Comparison of ENCODE assay signal across 21 cellular contexts in the genomic region with DNA sequence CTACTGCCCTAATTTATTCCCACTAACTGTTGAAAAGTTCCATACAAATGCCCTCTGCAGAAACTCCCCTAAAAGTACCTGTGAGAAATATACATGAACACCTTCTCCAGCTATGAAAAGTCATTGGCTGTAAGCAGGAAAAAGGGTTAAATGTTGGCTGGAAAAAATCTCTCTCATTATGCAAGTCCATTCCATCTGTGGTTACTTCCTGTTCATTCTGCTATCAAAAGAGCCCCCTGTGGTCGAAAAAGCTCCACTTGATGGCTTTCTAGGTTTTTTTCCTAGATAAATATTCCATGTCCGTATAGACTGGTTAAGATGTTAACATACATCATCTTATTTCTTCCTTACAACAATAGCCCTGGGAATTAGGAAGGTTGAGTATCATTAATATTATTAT. TPM values are rescaled to one million over a fixed set of nuclear protein-coding genes. Genes with fewer than 3 reads are reported as not detected.
A peak's percentile ranks its signal among the peaks of the same experiment; 100 is the strongest.
DNase-seq lines count a peak whose midpoint lies in the region; ATAC-seq, FAIRE-seq and TF ChIP-seq lines count a peak whose summit lies in the region.
"Had no signal": no experiment of that assay in that cellular context is flagged by ENCODE, and none has a peak within 500 bp of the region (broad histone marks: within the 10 kb centered on the region; RNA-seq: fewer than 3 reads in every experiment).

No MANE protein-coding gene starts in this region.

- intact Hi-C loops in HepG2 (cut with micrococcal nuclease; ENCODE audit: unreplicated experiment): no loop called here
- intact Hi-C loops in right lobe of liver (cut with DNase I): no loop called here

- TF ChIP-seq RAD21 in HepG2 (CRISPR knock-in tag; IDR thresholded peaks at IDR 0.05): no peak

- peaks cover 0 to 11% of the 10 kb centered on the region in 2 donors for H3K36me3 Mint-ChIP-seq in naive B cell
- H3K36me3 Mint-ChIP-seq in WTC11: no peaks in the 10 kb centered on the region; the same call in 1 of the 2 replicates

- peaks cover 0 to 9% (median 2%) of the 10 kb centered on the region in 7 donors for H3K9me3 Mint-ChIP-seq in naive B cell
- peaks cover 28% of the 10 kb centered on the region for H3K9me3 Mint-ChIP-seq in WTC11

- no peak overlapping the region for H3K4me3 ChIP-seq in HepG2 (replicated peaks in 1 of 3; ENCODE audit: insufficient read depth in 1 of 3, low read depth in 2 of 3, low read length in 3 of 3)
- no peak overlapping the region for H3K4me3 ChIP-seq in right lobe of liver
- no peak overlapping the region for H3K4me3 ChIP-seq in Loucy (ENCODE audit: low read length, poor library complexity, severe bottlenecking)

- 6% methylated on average over 2 of the region's 2 CpGs for WGBS in HepG2 (ENCODE audit: low lambda C conversion rate)
- WGBS in right lobe of liver (ENCODE audit: insufficient coverage, low coverage, low lambda C conversion rate, missing lambda C conversion rate): 38% methylated on average over 2 of the region's 2 CpGs

- no peaks in the 10 kb centered on the region for H3F3A ChIP-seq in Loucy (ENCODE audit: low read depth)

- H3K9me3 ChIP-seq in HepG2 (ENCODE audit: low read length): no peaks in the 10 kb centered on the region
- no peaks in the 10 kb centered on the region for H3K9me3 ChIP-seq in right lobe of liver
- 0 out of 2 replicates have a peak, but pooled peaks cover 3% of the 10 kb centered on the region for H3K9me3 ChIP-seq in Loucy (ENCODE audit: insufficient read depth, low read depth, low read length)

- H3K27me3 ChIP-seq in HepG2 (ENCODE audit: control insufficient read depth in 1 of 2, insufficient read depth in 2 of 2, low read length in 2 of 2): no peaks in the 10 kb centered on the region; a peak in 1 of 5 replicates
- H3K27me3 ChIP-seq in right lobe of liver: no peaks in the 10 kb centered on the region
- H3K27me3 ChIP-seq in Loucy (ENCODE audit: insufficient read depth, low read length, poor library complexity, severe bottlenecking): no peaks in the 10 kb centered on the region

- CTCF ChIA-PET in HepG2 (lab: Yijun Ruan, JAX; ENCODE audit: low intra/inter-chr PET ratio, low total read pairs) (no interaction called here), WTC11 (lab: Charles Lee) (no interaction called here)

- peaks cover 23% of the 10 kb centered on the region for H3K4me1 ChIP-seq in HepG2 (ENCODE audit: insufficient read depth, low read length)
- H3K4me1 ChIP-seq in right lobe of liver: no peaks in the 10 kb centered on the region
- H3K4me1 ChIP-seq in Loucy (ENCODE audit: insufficient read depth, low read length, poor library complexity, severe bottlenecking): no peaks in the 10 kb centered on the region

- TF ChIP-seq EP300 in HepG2 (IDR thresholded peaks at IDR 0.05; ENCODE audit: low read depth in 2 of 2, low read length in 2 of 2): no peak
- TF ChIP-seq EP300 in HepG2 (CRISPR knock-in tag; IDR thresholded peaks at IDR 0.05; ENCODE audit: borderline replicate concordance): no peak

- TF ChIP-seq CTCF in HepG2 (CRISPR knock-in tag; IDR thresholded peaks at IDR 0.05) (no peak), right lobe of liver (IDR thresholded peaks at IDR 0.05) (no peak), Loucy (conservative IDR thresholded peaks at IDR 0.05; ENCODE audit: low read length) (peak; percentile 13; the same call in 1 of the 2 replicates), WTC11 (IDR thresholded peaks at IDR 0.05) (no peak)

- H3K36me3 ChIP-seq in HepG2 (replicated peaks in 1 of 2; ENCODE audit: control insufficient read depth in 1 of 2, insufficient read depth in 2 of 2, low read length in 2 of 2) (no peaks in the 10 kb centered on the region), right lobe of liver (no peaks in the 10 kb centered on the region), Loucy (ENCODE audit: insufficient read depth, low read length) (no peaks in the 10 kb centered on the region)

- no peaks in the 10 kb centered on the region for H4K20me1 ChIP-seq in HepG2 (ENCODE audit: insufficient read depth, low read length)
- H4K20me1 ChIP-seq in Loucy (ENCODE audit: insufficient read depth, low read length, poor library complexity, severe bottlenecking): no peaks in the 10 kb centered on the region

- H3K27ac Mint-ChIP-seq in naive B cell (peak overlapping the region in 5 of 6 donors; percentile 39 to 86 (median 78)), WTC11 (no peak overlapping the region)
- H3K27ac Mint-ChIP-seq: H9 had no signal

- H3K4me3 Mint-ChIP-seq in naive B cell (peak overlapping the region in 4 of 8 donors; percentile 22 to 70 (median 37)), WTC11 (no peak overlapping the region)
- H3K4me3 Mint-ChIP-seq: H9 had no signal

- FAIRE-seq in HepG2 (lab: Jason Lieb, UNC) (no peak), HTR-8/SVneo (lab: Jason Lieb, UNC) (no peak)
- FAIRE-seq: D721Med, RCC 7860 had no signal

- no peak for TF ChIP-seq POLR2A in HepG2 (IDR thresholded peaks at IDR 0.05; ENCODE audit: insufficient read depth in 1 of 2, low read depth in 2 of 2, low read length in 2 of 2)
- TF ChIP-seq POLR2A in right lobe of liver (IDR thresholded peaks at IDR 0.05): no peak

- POLR2A ChIA-PET in HepG2 (lab: Yijun Ruan, JAX) (no interaction called here), WTC11 (lab: Charles Lee) (no interaction called here)

- H2AFZ ChIP-seq in HepG2 (ENCODE audit: low read length) (no peak overlapping the region), Loucy (ENCODE audit: low read length) (no peak overlapping the region)

- no peaks in the 10 kb centered on the region for H3K79me2 ChIP-seq in HepG2 (ENCODE audit: insufficient read depth, low read length)
- H3K79me2 ChIP-seq in Loucy (ENCODE audit: insufficient read depth, low read length): no peaks in the 10 kb centered on the region

- in situ Hi-C loops in HepG2 (cut with HindIII; ENCODE audit: extremely low pct_ligation_motif_present, low pct_unique_long_range_greater_than_20kb): no loop called here

- ATAC-seq in HepG2 (no peak), right lobe of liver (no peak), naive B cell (ENCODE audit: low read depth in 2 of 2) (no peak), WTC11 (no peak), GM18502 (IDR thresholded peaks at IDR 0.05; ENCODE audit: poor library complexity, unreplicated experiment) (no peak)

- no peaks in the 10 kb centered on the region for H3K9me2 ChIP-seq in Loucy (replicated peaks; ENCODE audit: low read depth, low read length)

- BruUV-seq in HepG2 (replicated peaks; lab: Mats Ljungman, UMichigan): no TSS peak

- no peak overlapping the region for H3K27ac ChIP-seq in HepG2 (ENCODE audit: extremely low read length, insufficient read depth, low read length)
- no peak overlapping the region for H3K27ac ChIP-seq in right lobe of liver
- H3K27ac ChIP-seq: C4-2B had no signal

- H3K9ac ChIP-seq in HepG2 (ENCODE audit: insufficient read depth, low read depth, low read length): no peak overlapping the region
- H3K9ac ChIP-seq in Loucy (ENCODE audit: low read depth, low read length, poor library complexity, severe bottlenecking): no peak overlapping the region

- DNase-seq in HepG2 (ENCODE audit: low spot score) (no peak), right lobe of liver (no peak), amniotic epithelial cell (ENCODE audit: low read depth) (peak; percentile 68), naive B cell (no peak), WTC11 (ENCODE audit: low spot score) (no peak), HTR-8/SVneo (ENCODE audit: insufficient read length, low spot score) (no peak)
- DNase-seq: DMS79; H9; NCI-H1092; NCI-H146; NCI-H2029 treated with DMSO at 0.1 percent for 48 hours; NCI-H2171; NCI-H446 treated with DMSO at 0.1 percent for 48 hours; NK-92 treated with Interleukin-12 subunit alpha and Interleukin-12 subunit beta, amount 100 ng/mL, for 24 hours; Right ventricle myocardium superior; SW 1271 had no signal

- H3K4me1 Mint-ChIP-seq in naive B cell: peaks cover 41 to 82% (median 43%) of the 10 kb centered on the region in 3 donors
- peaks cover 11% of the 10 kb centered on the region for H3K4me1 Mint-ChIP-seq in WTC11

- no peak overlapping the region for H3K4me2 ChIP-seq in HepG2 (ENCODE audit: low read depth, low read length)
- no peak overlapping the region for H3K4me2 ChIP-seq in Loucy (ENCODE audit: low read depth, low read length, poor library complexity, severe bottlenecking)

- no peaks in the 10 kb centered on the region for H3K27me3 Mint-ChIP-seq in naive B cell
- H3K27me3 Mint-ChIP-seq in WTC11 (ENCODE audit: low read depth): no peaks in the 10 kb centered on the region; the same call in 1 of the 2 replicates

TF ChIP-seq in HepG2, 621 proteins besides CTCF, POLR2A, EP300 and RAD21 (continues in another document):
- TF ChIP-seq HNF4G (IDR thresholded peaks at IDR 0.05; ENCODE audit: borderline replicate concordance, low read depth, low read length): no peak
- TF ChIP-seq HNF4G (CRISPR knock-in tag; IDR thresholded peaks at IDR 0.05; ENCODE audit: borderline replicate concordance, low read depth): no peak

RNA-seq across cellular contexts. Expression of gene AKAP13, which starts 56.2 kb away (rescaled TPM):
- 27.1 and 30.8 TPM in 2 replicates for total RNA-seq in HepG2 (2016; rRNA removed; fragmentation: Illumina TruSeq; extraction: Trizol)
- 7.8 TPM in 2 replicates for total RNA-seq in HepG2 (2016; cell fraction: cytosol; rRNA removed; fragmentation: Illumina TruSeq; extraction: Trizol; ENCODE audit: low read depth)
- total RNA-seq in HepG2 (2016; cell fraction: insoluble cytoplasmic fraction; rRNA removed; fragmentation: Illumina TruSeq; extraction: Trizol): 23.2 and 26.6 TPM in 2 replicates
- 5.6 and 6.2 TPM in 2 replicates for total RNA-seq in HepG2 (2016; cell fraction: membrane; rRNA removed; fragmentation: Illumina TruSeq; extraction: Trizol)
- total RNA-seq in HepG2 (2016; cell fraction: nucleus; rRNA removed; fragmentation: Illumina TruSeq; extraction: Trizol): 42.6 and 50.0 TPM in 2 replicates
- 6.7 and 8.9 TPM in 2 replicates for polyA plus RNA-seq in HepG2 (2011; rRNA removed)
- polyA plus RNA-seq in HepG2 (2011; cell fraction: cytosol; rRNA removed): 3.2 and 4.7 TPM in 2 replicates
- polyA plus RNA-seq in HepG2 (2011; cell fraction: nucleus; rRNA removed): 21.9 and 22.5 TPM in 2 replicates
- polyA plus RNA-seq in HepG2 (2012): 9.2 and 10.1 TPM in 2 replicates
- 0.60 and 0.94 TPM in 2 replicates for polyA plus RNA-seq in HepG2 (2016; cell fraction: cytosol; fragmentation: Illumina TruSeq; extraction: Trizol; ENCODE audit: low read depth)
- polyA plus RNA-seq in HepG2 (2016; cell fraction: insoluble cytoplasmic fraction; fragmentation: Illumina TruSeq; extraction: Trizol; ENCODE audit: low read depth): 9.5 and 10.5 TPM in 2 replicates
- 1.3 and 1.5 TPM in 2 replicates for polyA plus RNA-seq in HepG2 (2016; cell fraction: membrane; fragmentation: Illumina TruSeq; extraction: Trizol; ENCODE audit: low read depth)
- polyA plus RNA-seq in HepG2 (2016; cell fraction: nucleus; fragmentation: Illumina TruSeq; extraction: Trizol; ENCODE audit: insufficient read depth, low read depth): 18.4 and 20.2 TPM in 2 replicates
- 33.6 and 122 TPM in 2 replicates for polyA minus RNA-seq in HepG2 (2011; rRNA and poly(A)+ RNA removed; ENCODE audit: low replicate concordance)
- polyA minus RNA-seq in HepG2 (2011; cell fraction: cytosol; rRNA and poly(A)+ RNA removed): 15.6 and 26.8 TPM in 2 replicates
- 96.2 and 112 TPM in 2 replicates for polyA minus RNA-seq in HepG2 (2011; cell fraction: nucleus; rRNA and poly(A)+ RNA removed)
- total RNA-seq in right lobe of liver: 10 to 100 TPM; 50.1 to 73.1 (median 63.9) TPM
- polyA plus RNA-seq in naive B cell (ENCODE audit: low read depth in 6 of 6): 100 to 1,000 TPM in 4 of 6 donors, 10 to 100 TPM in 2; 63.4 to 185 (median 122) TPM
- 48.3 to 50.3 TPM (median 48.9 TPM) in 3 replicates for total RNA-seq in WTC11 (2021)
